In the genomic region with DNA sequence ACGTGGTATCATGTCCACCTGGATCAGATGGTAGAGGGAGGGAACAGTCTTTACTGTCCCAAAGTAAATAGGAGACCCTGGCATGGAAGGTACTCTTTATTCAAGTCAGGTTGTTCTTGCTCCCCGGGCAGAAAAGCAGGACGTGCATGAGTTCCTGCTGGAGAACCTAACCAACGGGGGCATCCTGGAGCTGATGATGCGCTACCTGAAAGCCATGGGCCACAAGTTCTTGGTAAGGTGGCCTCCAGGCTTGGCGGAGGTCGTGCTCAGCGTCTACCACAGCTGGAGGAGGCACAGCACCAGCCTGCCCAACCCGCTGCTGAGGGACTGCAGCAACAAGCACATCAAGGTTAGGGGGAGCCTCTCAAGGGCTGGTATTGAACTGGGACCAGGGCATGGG, we compare ENCODE assay signal across 1 cellular context.
TF ChIP-seq lines count a peak whose summit lies in the region.

No MANE protein-coding gene starts in this region.

TF ChIP-seq in IMR-90, 13 proteins besides CTCF, POLR2A, EP300 and RAD21:
- TF ChIP-seq MAZ (IDR thresholded peaks at IDR 0.05; ENCODE audit: borderline replicate concordance, low read depth, low read length) (no peak), RFX5 (IDR thresholded peaks at IDR 0.05; ENCODE audit: low read depth, low read length) (no peak), MXI1 (IDR thresholded peaks at IDR 0.05; ENCODE audit: borderline replicate concordance, low read depth, low read length) (no peak), RCOR1 (IDR thresholded peaks at IDR 0.05; ENCODE audit: insufficient replicate concordance, low read length) (no peak), MAFK (IDR thresholded peaks at IDR 0.05; ENCODE audit: low read depth, low read length) (no peak), CHD1 (IDR thresholded peaks at IDR 0.05; ENCODE audit: low read depth, low read length) (no peak), NFE2L2 (IDR thresholded peaks at IDR 0.05; ENCODE audit: low read depth, low read length) (no peak), BHLHE40 (IDR thresholded peaks at IDR 0.05; ENCODE audit: low read depth, low read length) (no peak), CEBPB (IDR thresholded peaks at IDR 0.05; ENCODE audit: low read depth, low read length) (no peak), FOS (IDR thresholded peaks at IDR 0.05; ENCODE audit: low read depth, low read length) (no peak), SMC3 (IDR thresholded peaks at IDR 0.05; ENCODE audit: low read depth, low read length) (no peak)
- TF ChIP-seq, protein P1, sequence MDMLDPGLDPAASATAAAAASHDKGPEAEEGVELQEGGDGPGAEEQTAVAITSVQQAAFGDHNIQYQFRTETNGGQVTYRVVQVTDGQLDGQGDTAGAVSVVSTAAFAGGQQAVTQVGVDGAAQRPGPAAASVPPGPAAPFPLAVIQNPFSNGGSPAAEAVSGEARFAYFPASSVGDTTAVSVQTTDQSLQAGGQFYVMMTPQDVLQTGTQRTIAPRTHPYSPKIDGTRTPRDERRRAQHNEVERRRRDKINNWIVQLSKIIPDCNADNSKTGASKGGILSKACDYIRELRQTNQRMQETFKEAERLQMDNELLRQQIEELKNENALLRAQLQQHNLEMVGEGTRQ (IDR thresholded peaks at IDR 0.05; ENCODE audit: low read depth, low read length): no peak
- TF ChIP-seq, protein P2, sequence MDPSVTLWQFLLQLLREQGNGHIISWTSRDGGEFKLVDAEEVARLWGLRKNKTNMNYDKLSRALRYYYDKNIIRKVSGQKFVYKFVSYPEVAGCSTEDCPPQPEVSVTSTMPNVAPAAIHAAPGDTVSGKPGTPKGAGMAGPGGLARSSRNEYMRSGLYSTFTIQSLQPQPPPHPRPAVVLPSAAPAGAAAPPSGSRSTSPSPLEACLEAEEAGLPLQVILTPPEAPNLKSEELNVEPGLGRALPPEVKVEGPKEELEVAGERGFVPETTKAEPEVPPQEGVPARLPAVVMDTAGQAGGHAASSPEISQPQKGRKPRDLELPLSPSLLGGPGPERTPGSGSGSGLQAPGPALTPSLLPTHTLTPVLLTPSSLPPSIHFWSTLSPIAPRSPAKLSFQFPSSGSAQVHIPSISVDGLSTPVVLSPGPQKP (IDR thresholded peaks at IDR 0.05; ENCODE audit: borderline replicate concordance, low read depth, low read length): no peak
